26 cellular contexts compared by ENCODE assay signal in the genomic region with DNA sequence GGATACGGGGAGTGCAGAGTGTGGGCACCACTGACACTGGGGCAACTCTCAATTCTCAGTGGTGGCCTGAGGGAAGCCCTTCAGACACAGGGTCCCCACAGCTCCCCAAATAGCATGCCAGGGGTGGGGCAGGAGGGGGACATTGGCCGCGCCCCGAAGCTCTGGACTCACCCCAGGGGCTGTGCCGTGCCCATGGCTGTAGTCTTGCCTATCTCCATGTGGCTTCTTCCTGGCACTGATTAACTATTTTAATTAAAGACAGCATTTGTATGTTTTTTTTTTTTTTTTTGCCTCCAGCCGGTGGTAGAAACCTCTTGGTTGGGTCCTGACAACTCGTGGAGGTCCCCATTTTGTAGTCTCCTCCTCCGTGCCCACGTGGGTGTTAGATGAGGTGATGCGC. TPM values are rescaled to one million over a fixed set of nuclear protein-coding genes. Genes with fewer than 3 reads are reported as not detected.
DNase-seq lines count a peak whose midpoint lies in the region; ATAC-seq and FAIRE-seq lines count a peak whose summit lies in the region.
"Had no signal": no experiment of that assay in that cellular context is flagged by ENCODE, and none has a peak within 500 bp of the region (broad histone marks: within the 10 kb centered on the region; RNA-seq: fewer than 3 reads in every experiment).

No MANE protein-coding gene starts in this region.

- FAIRE-seq in GM19239 (lab: Jason Lieb, UNC) = no peak
- FAIRE-seq: A204.1, endothelial cell of umbilical vein, pancreas had no signal

- no peak for DNase-seq in activated naive CD4-positive, alpha-beta T cell treated with anti-CD3 and anti-CD28 coated beads, Interleukin-2, amount 50 U/mL, for 72 hours (ENCODE audit: low spot score in 2 of 2)
- no peak for DNase-seq in activated naive CD4-positive, alpha-beta T cell treated with anti-CD3 and anti-CD28 coated beads for 36 hours
- DNase-seq in natural killer cell treated with Interleukin-12 subunit alpha and Interleukin-12 subunit beta and Interleukin-15 and Interleukin-18, amount 100 ng/mL, for 72 hours (ENCODE audit: low spot score) = no peak
- DNase-seq in GM19239 (ENCODE audit: insufficient read length, low spot score) = no peak
- DNase-seq: activated CD4-positive, alpha-beta T cell treated with anti-CD3 and anti-CD28 coated beads, Interleukin-2, amount 50 U/mL, for 4 hours; activated CD4-positive, CD25-positive, alpha-beta regulatory T cell; activated CD8-positive, alpha-beta memory T cell treated with anti-CD3 and anti-CD28 coated beads, Interleukin-2, amount 50 U/mL, for 48 hours; activated effector memory CD4-positive, alpha-beta T cell treated with Interleukin-2 at 50 U/mL for 16 hours; BE2C; GF-D8; left ventricle myocardium inferior; NCI-H1436; NCI-H2081 treated with DMSO at 0.1 percent for 48 hours; NCI-H345; pancreas; Peyer's patch; SIG-M5; stimulated activated CD4-positive, alpha-beta T cell treated with anti-CD3 and anti-CD28 coated beads, Interleukin-2, amount 100 ng/mL, for 24 hours; SW 1271 had no signal

- CTCF ChIA-PET in activated naive CD4-positive, alpha-beta T cell treated with anti-CD3 and anti-CD28 coated beads for 36 hours (lab: Charles Lee) = no interaction called here

- no peak overlapping the region for H3K4me3 Mint-ChIP-seq in activated naive CD4-positive, alpha-beta T cell treated with anti-CD3 and anti-CD28 coated beads for 36 hours
- no peak overlapping the region for H3K4me3 Mint-ChIP-seq in dendritic cell treated with granulocyte-macrophage colony-stimulating factor and Interleukin-4, amounts not matched to agents 40 ng/mL and 50 ng/mL, for 4 days
- H3K4me3 Mint-ChIP-seq in natural killer cell treated with Interleukin-12 subunit alpha and Interleukin-12 subunit beta and Interleukin-15 and Interleukin-18, amount 100 ng/mL, for 72 hours = no peak overlapping the region

- no peaks in the 10 kb centered on the region for H3K9me3 Mint-ChIP-seq in activated naive CD4-positive, alpha-beta T cell treated with anti-CD3 and anti-CD28 coated beads, Interleukin-2, amount 50 U/mL, for 72 hours
- no peaks in the 10 kb centered on the region for H3K9me3 Mint-ChIP-seq in activated naive CD4-positive, alpha-beta T cell treated with anti-CD3 and anti-CD28 coated beads for 36 hours
- H3K9me3 Mint-ChIP-seq in dendritic cell treated with granulocyte-macrophage colony-stimulating factor and Interleukin-4, amounts not matched to agents 40 ng/mL and 50 ng/mL, for 4 days = no peaks in the 10 kb centered on the region
- H3K9me3 Mint-ChIP-seq in natural killer cell treated with Interleukin-12 subunit alpha and Interleukin-12 subunit beta and Interleukin-15 and Interleukin-18, amount 100 ng/mL, for 72 hours = no peaks in the 10 kb centered on the region

- H3K27me3 Mint-ChIP-seq in activated naive CD4-positive, alpha-beta T cell treated with anti-CD3 and anti-CD28 coated beads for 36 hours (ENCODE audit: low read depth) = no peaks in the 10 kb centered on the region
- H3K27me3 Mint-ChIP-seq in dendritic cell treated with granulocyte-macrophage colony-stimulating factor and Interleukin-4, amounts not matched to agents 40 ng/mL and 50 ng/mL, for 4 days = no peaks in the 10 kb centered on the region
- no peaks in the 10 kb centered on the region for H3K27me3 Mint-ChIP-seq in natural killer cell treated with Interleukin-12 subunit alpha and Interleukin-12 subunit beta and Interleukin-15 and Interleukin-18, amount 100 ng/mL, for 72 hours

- H3K4me1 Mint-ChIP-seq in activated naive CD4-positive, alpha-beta T cell treated with anti-CD3 and anti-CD28 coated beads for 36 hours (ENCODE audit: low read depth) = peaks cover 68% of the 10 kb centered on the region
- peaks cover 80% of the 10 kb centered on the region for H3K4me1 Mint-ChIP-seq in dendritic cell treated with granulocyte-macrophage colony-stimulating factor and Interleukin-4, amounts not matched to agents 40 ng/mL and 50 ng/mL, for 4 days (ENCODE audit: low read depth)
- H3K4me1 Mint-ChIP-seq in natural killer cell treated with Interleukin-12 subunit alpha and Interleukin-12 subunit beta and Interleukin-15 and Interleukin-18, amount 100 ng/mL, for 72 hours (ENCODE audit: low read depth in 2 of 2) = peaks cover 48 to 55% of the 10 kb centered on the region in 2 donors

- H3K27ac Mint-ChIP-seq in activated naive CD4-positive, alpha-beta T cell treated with anti-CD3 and anti-CD28 coated beads, Interleukin-2, amount 50 U/mL, for 72 hours = peak overlapping the region; percentile 83 to 89
- H3K27ac Mint-ChIP-seq in activated naive CD4-positive, alpha-beta T cell treated with anti-CD3 and anti-CD28 coated beads for 36 hours = no peak overlapping the region
- peak overlapping the region; percentile 92 for H3K27ac Mint-ChIP-seq in dendritic cell treated with granulocyte-macrophage colony-stimulating factor and Interleukin-4, amounts not matched to agents 40 ng/mL and 50 ng/mL, for 4 days
- peak overlapping the region; percentile 22 to 85 for H3K27ac Mint-ChIP-seq in natural killer cell treated with Interleukin-12 subunit alpha and Interleukin-12 subunit beta and Interleukin-15 and Interleukin-18, amount 100 ng/mL, for 72 hours

- intact Hi-C loops in activated naive CD4-positive, alpha-beta T cell treated with anti-CD3 and anti-CD28 coated beads for 36 hours (cut with micrococcal nuclease) = no loop called here
- intact Hi-C loops in dendritic cell treated with granulocyte-macrophage colony-stimulating factor and Interleukin-4, amounts not matched to agents 40 ng/mL and 50 ng/mL, for 4 days (cut with micrococcal nuclease) = no loop called here

- H3K36me3 Mint-ChIP-seq in activated naive CD4-positive, alpha-beta T cell treated with anti-CD3 and anti-CD28 coated beads, Interleukin-2, amount 50 U/mL, for 72 hours = peaks cover 0 to 6% of the 10 kb centered on the region in 2 donors
- peaks cover 4% of the 10 kb centered on the region for H3K36me3 Mint-ChIP-seq in activated naive CD4-positive, alpha-beta T cell treated with anti-CD3 and anti-CD28 coated beads for 36 hours (ENCODE audit: low read depth)
- peaks cover 44% of the 10 kb centered on the region for H3K36me3 Mint-ChIP-seq in dendritic cell treated with granulocyte-macrophage colony-stimulating factor and Interleukin-4, amounts not matched to agents 40 ng/mL and 50 ng/mL, for 4 days (ENCODE audit: low read depth)
- H3K36me3 Mint-ChIP-seq in natural killer cell treated with Interleukin-12 subunit alpha and Interleukin-12 subunit beta and Interleukin-15 and Interleukin-18, amount 100 ng/mL, for 72 hours = no peaks in the 10 kb centered on the region

- no peak for ATAC-seq in activated naive CD4-positive, alpha-beta T cell treated with anti-CD3 and anti-CD28 coated beads, Interleukin-2, amount 50 U/mL, for 72 hours
- no peak for ATAC-seq in natural killer cell treated with Interleukin-12 subunit alpha and Interleukin-12 subunit beta and Interleukin-15 and Interleukin-18, amount 100 ng/mL, for 72 hours
- ATAC-seq in HG03520 (IDR thresholded peaks at IDR 0.05; ENCODE audit: unreplicated experiment) (no peak), HG03469 (IDR thresholded peaks at IDR 0.05; ENCODE audit: unreplicated experiment) (no peak), GM21619 (IDR thresholded peaks at IDR 0.05; ENCODE audit: unreplicated experiment) (no peak)
- ATAC-seq: HCT116, pancreas had no signal

RNA-seq across cellular contexts. Expression of a gene that starts 23.3 kb away (rescaled TPM):
- 100 to 1,000 TPM; 122 to 134 TPM for total RNA-seq in activated naive CD4-positive, alpha-beta T cell treated with anti-CD3 and anti-CD28 coated beads, Interleukin-2, amount 50 U/mL, for 72 hours
- total RNA-seq in activated naive CD4-positive, alpha-beta T cell treated with anti-CD3 and anti-CD28 coated beads for 36 hours = 100 to 1,000 TPM in 1 of 2 experiments, 10 to 100 TPM in 1; 91.2 to 100 TPM
- 100 to 1,000 TPM; 171 to 224 TPM for total RNA-seq in natural killer cell treated with Interleukin-12 subunit alpha and Interleukin-12 subunit beta and Interleukin-15 and Interleukin-18, amount 100 ng/mL, for 72 hours
